Comparison of ENCODE assay signal across 1 cellular context in the genomic region with DNA sequence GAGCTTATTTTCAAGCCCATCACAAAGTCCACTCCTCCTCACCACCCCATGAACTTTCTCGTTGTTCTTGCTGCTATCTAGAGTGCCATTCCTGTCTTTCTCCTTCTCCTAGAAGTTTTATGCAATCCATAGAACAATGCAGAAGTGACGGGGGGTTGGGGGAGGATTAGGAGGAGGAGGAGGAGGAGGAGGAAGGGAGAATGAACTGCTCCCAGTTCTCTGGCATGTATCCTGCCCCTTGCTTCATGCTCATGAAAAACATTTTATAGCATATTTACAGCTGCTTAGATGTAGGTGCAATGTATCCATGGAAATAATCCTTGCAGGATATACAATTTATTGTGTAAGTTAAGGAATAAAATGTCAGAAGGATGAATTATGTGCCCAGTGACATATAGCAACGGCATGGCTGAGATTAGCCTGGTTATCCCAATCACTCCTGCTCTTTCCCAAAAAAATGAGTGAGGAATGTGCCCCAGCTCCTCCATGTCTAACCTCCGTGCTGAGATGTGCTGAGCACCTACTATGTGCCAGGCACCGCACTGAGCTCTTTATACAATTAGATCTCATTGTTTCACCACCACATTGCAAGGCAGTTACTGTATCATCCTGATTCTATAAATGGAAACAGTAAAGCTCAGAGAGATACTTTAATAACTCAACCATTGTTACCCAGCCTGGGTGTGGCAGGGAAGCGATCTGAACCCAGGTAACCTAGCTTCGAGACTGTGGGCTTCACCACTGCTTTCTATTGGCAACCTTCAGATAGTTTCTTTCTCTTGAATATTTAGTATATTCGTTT.
TF ChIP-seq lines count a peak whose summit lies in the region.

No MANE protein-coding gene starts in this region.

TF ChIP-seq in HEK293T, 16 proteins besides CTCF, POLR2A, EP300 and RAD21:
- TF ChIP-seq CTBP1 (IDR thresholded peaks at IDR 0.05; ENCODE audit: borderline replicate concordance) = no peak
- no peak for TF ChIP-seq SUZ12 (IDR thresholded peaks at IDR 0.05)
- no peak for TF ChIP-seq ZNF384 (IDR thresholded peaks at IDR 0.05)
- no peak for TF ChIP-seq LEF1 (IDR thresholded peaks at IDR 0.05; ENCODE audit: borderline replicate concordance)
- TF ChIP-seq, protein P1, sequence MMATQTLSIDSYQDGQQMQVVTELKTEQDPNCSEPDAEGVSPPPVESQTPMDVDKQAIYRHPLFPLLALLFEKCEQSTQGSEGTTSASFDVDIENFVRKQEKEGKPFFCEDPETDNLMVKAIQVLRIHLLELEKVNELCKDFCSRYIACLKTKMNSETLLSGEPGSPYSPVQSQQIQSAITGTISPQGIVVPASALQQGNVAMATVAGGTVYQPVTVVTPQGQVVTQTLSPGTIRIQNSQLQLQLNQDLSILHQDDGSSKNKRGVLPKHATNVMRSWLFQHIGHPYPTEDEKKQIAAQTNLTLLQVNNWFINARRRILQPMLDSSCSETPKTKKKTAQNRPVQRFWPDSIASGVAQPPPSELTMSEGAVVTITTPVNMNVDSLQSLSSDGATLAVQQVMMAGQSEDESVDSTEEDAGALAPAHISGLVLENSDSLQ (IDR thresholded peaks at IDR 0.05) = peak; percentile 63
TF ChIP-seq in HEK293T: peak in this region for 1.
